ENCODE assay signal across 8 cellular contexts in genomic region chr6:5261545-5262109, GRCh38. TPM values are rescaled to one million over a fixed set of nuclear protein-coding genes. Genes with fewer than 3 reads are reported as not detected.
A peak's percentile ranks its signal among the peaks of the same experiment; 100 is the strongest.
DNase-seq lines count a peak whose midpoint lies in the region; ATAC-seq and TF ChIP-seq lines count a peak whose summit lies in the region.

No MANE protein-coding gene starts in this region.

- no peaks in the 10 kb centered on the region for H4K20me1 ChIP-seq in fibroblast of lung (ENCODE audit: control insufficient read depth, extremely low read depth, insufficient read depth, low read length)

- H3K9ac ChIP-seq in fibroblast of lung (ENCODE audit: insufficient read depth, low read length): peak overlapping the region; percentile 99

- H3K4me1 ChIP-seq in fibroblast of lung (ENCODE audit: control insufficient read depth, extremely low read depth, insufficient read depth, low read length): no peaks in the 10 kb centered on the region

- ATAC-seq in GM19043 (IDR thresholded peaks at IDR 0.05; ENCODE audit: low read depth, unreplicated experiment) (peak; percentile 1), GM18867 (IDR thresholded peaks at IDR 0.05; ENCODE audit: unreplicated experiment) (no peak)

- TF ChIP-seq CTCF in fibroblast of lung (conservative IDR thresholded peaks at IDR 0.05 in 1 of 2, IDR thresholded peaks at IDR 0.05 in 1 of 2; ENCODE audit: low read depth in 1 of 2, low read length in 2 of 2): no peak

- H3K27ac ChIP-seq in fibroblast of lung (ENCODE audit: insufficient read depth, low read length): peak overlapping the region; percentile 94

- H2AFZ ChIP-seq in fibroblast of lung (ENCODE audit: low read length): peak overlapping the region; percentile 33

- H3K79me2 ChIP-seq in fibroblast of lung (ENCODE audit: control insufficient read depth, insufficient read depth, low read length): peaks cover 7% of the 10 kb centered on the region

- peak overlapping the region; percentile 61 to 99 (median 68) for H3K4me3 ChIP-seq in fibroblast of lung (replicated peaks in 1 of 4; ENCODE audit: control extremely low read depth in 1 of 4, insufficient read depth in 1 of 4, low read depth in 3 of 4, low read length in 4 of 4)

- no peaks in the 10 kb centered on the region for H3K27me3 ChIP-seq in fibroblast of lung (ENCODE audit: control insufficient read depth, insufficient read depth, low read length)

- no peaks in the 10 kb centered on the region for H3K9me3 ChIP-seq in fibroblast of lung (ENCODE audit: control insufficient read depth, insufficient read depth, low read depth, low read length)

- DNase-seq in RPMI7951 (ENCODE audit: low read depth) (peak; percentile 3), fibroblast of lung (ENCODE audit: low read depth in 2 of 2) (peak in 1 of 2 donors; percentile 6), renal cortical epithelial cell (ENCODE audit: low read depth) (peak; percentile 19), GM19240 (ENCODE audit: insufficient read length, low spot score) (no peak), RKO (ENCODE audit: low spot score) (no peak), NCI-H1694 treated with DMSO at 0.1 percent for 48 hours (lab: John Stamatoyannopoulos, UW) (no peak)

- H3K4me2 ChIP-seq in fibroblast of lung (ENCODE audit: extremely low read depth, insufficient read depth, low read length): peak overlapping the region; percentile 65

- H3K36me3 ChIP-seq in fibroblast of lung (ENCODE audit: control insufficient read depth, insufficient read depth, low read length): no peaks in the 10 kb centered on the region

RNA-seq across cellular contexts. Expression of gene FARS2, which starts 0.3 kb away (rescaled TPM):
- total RNA-seq in RPMI7951 (2014; rRNA removed; shearing (Covaris generic)): 15.0 and 21.9 TPM in 2 replicates
- total RNA-seq in fibroblast of lung (18.5 and 22.6 TPM in 2 replicates), renal cortical epithelial cell (27.9 and 28.1 TPM in 2 replicates)
- 11.0 and 16.6 TPM in 2 replicates for polyA plus RNA-seq in fibroblast of lung
- 9.9 and 13.9 TPM in 2 replicates for polyA plus RNA-seq in fibroblast of lung (2012)
- 18.1 and 31.6 TPM in 2 replicates for polyA minus RNA-seq in fibroblast of lung (ENCODE audit: low replicate concordance)

RNA-seq across cellular contexts. Expression of gene LYRM4, which starts 0.9 kb away (rescaled TPM):
- 42.5 and 44.9 TPM in 2 replicates for total RNA-seq in RPMI7951 (2014; rRNA removed; shearing (Covaris generic))
- total RNA-seq in fibroblast of lung (14.5 and 18.0 TPM in 2 replicates), renal cortical epithelial cell (17.1 and 27.4 TPM in 2 replicates)
- 30.3 and 31.9 TPM in 2 replicates for polyA plus RNA-seq in fibroblast of lung
- polyA plus RNA-seq in fibroblast of lung (2012): 27.4 and 29.6 TPM in 2 replicates
- polyA minus RNA-seq in fibroblast of lung (ENCODE audit: low replicate concordance): 13.6 and 15.8 TPM in 2 replicates

Comparison
In these comparisons a context has a peak if more than half of its experiments do, and no peak if none do; other contexts are left out.
1. DNase-seq: peak in RPMI7951 (single experiment) and renal cortical epithelial cell (single experiment); none in GM19240 (single experiment), RKO (single experiment) and NCI-H1694 treated with DMSO at 0.1 percent for 48 hours (single experiment).